1 cellular context compared by ENCODE assay signal in genomic region chr5:65823174-65823573, GRCh38.
TF ChIP-seq lines count a peak whose summit lies in the region.

No MANE protein-coding gene starts in this region.

TF ChIP-seq in GM12878, 131 proteins besides CTCF, POLR2A, EP300 and RAD21 (continued from another document):
- TF ChIP-seq ZNF687 (IDR thresholded peaks at IDR 0.05), result no peak
- no peak for TF ChIP-seq WRNIP1 (IDR thresholded peaks at IDR 0.05; ENCODE audit: borderline replicate concordance, low read depth, low read length)
- no peak for TF ChIP-seq NKRF (conservative IDR thresholded peaks at IDR 0.05)
- no peak for TF ChIP-seq TARDBP (IDR thresholded peaks at IDR 0.05; ENCODE audit: borderline replicate concordance)
- TF ChIP-seq SMC3 (IDR thresholded peaks at IDR 0.05; ENCODE audit: borderline replicate concordance, low read length), result no peak
- TF ChIP-seq YY1 (IDR thresholded peaks at IDR 0.05; ENCODE audit: low read depth, low read length), result no peak
- no peak for TF ChIP-seq ZNF24 (IDR thresholded peaks at IDR 0.05)
- no peak for TF ChIP-seq POLR2AphosphoS2 (IDR thresholded peaks at IDR 0.05; ENCODE audit: low read depth, low read length)
- no peak for TF ChIP-seq POU2F2 (IDR thresholded peaks at IDR 0.05; ENCODE audit: borderline replicate concordance, low read depth, low read length)
- no peak for TF ChIP-seq MYB (IDR thresholded peaks at IDR 0.05; ENCODE audit: borderline replicate concordance, low read depth, low read length)
- no peak for TF ChIP-seq ESRRA (IDR thresholded peaks at IDR 0.05; ENCODE audit: low read length)
